2 cellular contexts compared by ENCODE assay signal in the genomic region with DNA sequence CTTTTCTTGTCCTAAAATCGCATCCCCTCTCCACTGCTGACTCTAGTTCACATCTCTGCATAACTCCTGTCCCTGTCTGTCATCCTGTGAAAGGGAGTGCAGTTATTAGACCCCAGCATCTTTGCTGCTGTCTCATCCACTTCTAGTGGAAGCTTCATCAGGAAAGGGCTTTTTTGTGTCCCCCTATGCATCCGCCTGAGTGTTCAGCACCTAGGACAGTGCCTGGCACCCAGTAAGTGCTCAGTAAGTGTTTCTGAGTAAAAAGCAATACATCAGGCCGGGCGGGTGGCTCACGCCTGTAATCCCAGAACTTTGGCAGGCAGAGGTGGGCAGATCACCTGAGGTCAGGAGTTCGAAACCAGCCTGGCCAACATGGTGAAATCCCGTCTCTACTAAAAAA.
A peak's percentile ranks its signal among the peaks of the same experiment; 100 is the strongest.
TF ChIP-seq lines count a peak whose summit lies in the region.

No MANE protein-coding gene starts in this region.

TF ChIP-seq in HEK293, 187 proteins besides CTCF, POLR2A, EP300 and RAD21 (continued from another document):
- TF ChIP-seq, protein P1, sequence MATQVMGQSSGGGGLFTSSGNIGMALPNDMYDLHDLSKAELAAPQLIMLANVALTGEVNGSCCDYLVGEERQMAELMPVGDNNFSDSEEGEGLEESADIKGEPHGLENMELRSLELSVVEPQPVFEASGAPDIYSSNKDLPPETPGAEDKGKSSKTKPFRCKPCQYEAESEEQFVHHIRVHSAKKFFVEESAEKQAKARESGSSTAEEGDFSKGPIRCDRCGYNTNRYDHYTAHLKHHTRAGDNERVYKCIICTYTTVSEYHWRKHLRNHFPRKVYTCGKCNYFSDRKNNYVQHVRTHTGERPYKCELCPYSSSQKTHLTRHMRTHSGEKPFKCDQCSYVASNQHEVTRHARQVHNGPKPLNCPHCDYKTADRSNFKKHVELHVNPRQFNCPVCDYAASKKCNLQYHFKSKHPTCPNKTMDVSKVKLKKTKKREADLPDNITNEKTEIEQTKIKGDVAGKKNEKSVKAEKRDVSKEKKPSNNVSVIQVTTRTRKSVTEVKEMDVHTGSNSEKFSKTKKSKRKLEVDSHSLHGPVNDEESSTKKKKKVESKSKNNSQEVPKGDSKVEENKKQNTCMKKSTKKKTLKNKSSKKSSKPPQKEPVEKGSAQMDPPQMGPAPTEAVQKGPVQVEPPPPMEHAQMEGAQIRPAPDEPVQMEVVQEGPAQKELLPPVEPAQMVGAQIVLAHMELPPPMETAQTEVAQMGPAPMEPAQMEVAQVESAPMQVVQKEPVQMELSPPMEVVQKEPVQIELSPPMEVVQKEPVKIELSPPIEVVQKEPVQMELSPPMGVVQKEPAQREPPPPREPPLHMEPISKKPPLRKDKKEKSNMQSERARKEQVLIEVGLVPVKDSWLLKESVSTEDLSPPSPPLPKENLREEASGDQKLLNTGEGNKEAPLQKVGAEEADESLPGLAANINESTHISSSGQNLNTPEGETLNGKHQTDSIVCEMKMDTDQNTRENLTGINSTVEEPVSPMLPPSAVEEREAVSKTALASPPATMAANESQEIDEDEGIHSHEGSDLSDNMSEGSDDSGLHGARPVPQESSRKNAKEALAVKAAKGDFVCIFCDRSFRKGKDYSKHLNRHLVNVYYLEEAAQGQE (tag by site-specific recombination; IDR thresholded peaks at IDR 0.05) = peak; percentile 95
- TF ChIP-seq ZNF623 (tag by site-specific recombination; IDR thresholded peaks at IDR 0.05) = no peak
- TF ChIP-seq IKZF3 (tag by site-specific recombination; IDR thresholded peaks at IDR 0.05) = no peak
- no peak for TF ChIP-seq ZNF311 (tag by site-specific recombination; IDR thresholded peaks at IDR 0.05; ENCODE audit: borderline replicate concordance)

TF ChIP-seq in liver, 16 proteins besides CTCF, POLR2A, EP300 and RAD21 (continued from another document):
- TF ChIP-seq, protein P1 (IDR thresholded peaks at IDR 0.05) = peak; percentile 87
